ENCODE assay signal across 8 cellular contexts in genomic region chr16:84514874-84515835, GRCh38. TPM values are rescaled to one million over a fixed set of nuclear protein-coding genes. Genes with fewer than 3 reads are reported as not detected.
DNase-seq lines count a peak whose midpoint lies in the region; ATAC-seq and TF ChIP-seq lines count a peak whose summit lies in the region.

No MANE protein-coding gene starts in this region.

- no peaks in the 10 kb centered on the region for H3K79me2 ChIP-seq in hepatocyte

- no peaks in the 10 kb centered on the region for H4K20me1 ChIP-seq in hepatocyte (ENCODE audit: insufficient read depth, poor library complexity, severe bottlenecking)

- H2AFZ ChIP-seq in hepatocyte: no peak overlapping the region

- peak; percentile 88 for DNase-seq in GM06990 (ENCODE audit: extremely low read depth, insufficient read length)
- DNase-seq in activated CD4-positive, alpha-beta T cell treated with anti-CD3 and anti-CD28 coated beads, Interleukin-2, amount 50 U/mL, for 4 hours: peak; percentile 69 to 73
- peak; percentile 45 for DNase-seq in hepatocyte (ENCODE audit: low spot score)
- DNase-seq in stimulated activated CD8-positive, alpha-beta memory T cell treated with anti-CD3 and anti-CD28 coated beads, Interleukin-4, amount 100 ng/mL, for 1 hour (ENCODE audit: low read depth in 2 of 2, low spot score in 1 of 2): peak; percentile 38 to 69
- DNase-seq in NCI-H2196 (lab: John Stamatoyannopoulos, UW; ENCODE audit: unreplicated experiment): no peak
- DNase-seq in cortex of kidney (lab: John Stamatoyannopoulos, UW): no peak

- no peaks in the 10 kb centered on the region for H3K36me3 ChIP-seq in GM06990 (ENCODE audit: control insufficient read depth, insufficient read depth, low read length)
- H3K36me3 ChIP-seq in KOPT-K1 (ENCODE audit: insufficient read depth, low read length): no peaks in the 10 kb centered on the region
- no peaks in the 10 kb centered on the region for H3K36me3 ChIP-seq in hepatocyte (replicated peaks; ENCODE audit: insufficient read depth, low read depth)

- no peaks in the 10 kb centered on the region for H3K4me1 ChIP-seq in hepatocyte (ENCODE audit: insufficient read depth)

- H3K9me2 ChIP-seq in hepatocyte (replicated peaks; ENCODE audit: insufficient read depth): no peaks in the 10 kb centered on the region

- WGBS in hepatocyte (ENCODE audit: low lambda C conversion rate, missing lambda C conversion rate): 75% methylated on average over 25 of the region's 26 CpGs

- H3K9me3 ChIP-seq in KOPT-K1 (ENCODE audit: insufficient read depth, low read length, poor library complexity, severe bottlenecking) (no peaks in the 10 kb centered on the region), hepatocyte (ENCODE audit: low read depth) (no peaks in the 10 kb centered on the region)

- H3K27ac ChIP-seq in KOPT-K1 (ENCODE audit: low read depth, low read length, poor library complexity, severe bottlenecking): peak overlapping the region; percentile 69
- H3K27ac ChIP-seq in hepatocyte: peak overlapping the region; percentile 23

- TF ChIP-seq CTCF in GM06990 (IDR thresholded peaks at IDR 0.05; ENCODE audit: insufficient read depth, low read length, poor library complexity, severe bottlenecking) (no peak), hepatocyte (IDR thresholded peaks at IDR 0.05; ENCODE audit: poor library complexity) (no peak)

- H3K4me3 ChIP-seq in GM06990 (replicated peaks; ENCODE audit: low read depth, low read length) (no peak overlapping the region), hepatocyte (no peak overlapping the region)

- H3K4me2 ChIP-seq in hepatocyte: no peak overlapping the region

- no peaks in the 10 kb centered on the region for H3K27me3 ChIP-seq in GM06990 (replicated peaks; ENCODE audit: control insufficient read depth, insufficient read depth, low read length)
- H3K27me3 ChIP-seq in hepatocyte: no peaks in the 10 kb centered on the region

- peak; percentile 87 for ATAC-seq in GM21529 (IDR thresholded peaks at IDR 0.05; ENCODE audit: unreplicated experiment)

RNA-seq across cellular contexts. Expression of gene MEAK7, which starts 10.7 kb away (rescaled TPM):
- 13.5 and 29.7 TPM in 2 replicates for total RNA-seq in hepatocyte
- polyA plus RNA-seq in hepatocyte: 21.6 and 22.6 TPM in 2 replicates

Comparison
In these comparisons a context has a peak if more than half of its experiments do, and no peak if none do; other contexts are left out.
1. DNase-seq: peak in GM06990 (single experiment), activated CD4-positive, alpha-beta T cell treated with anti-CD3 and anti-CD28 coated beads, Interleukin-2, amount 50 U/mL, for 4 hours (2 of 2), hepatocyte (single experiment) and stimulated activated CD8-positive, alpha-beta memory T cell treated with anti-CD3 and anti-CD28 coated beads, Interleukin-4, amount 100 ng/mL, for 1 hour (2 of 2); none in NCI-H2196 (single experiment) and cortex of kidney (single experiment).